9 cellular contexts compared by ENCODE assay signal in genomic region chr6:84150680-84151079, GRCh38.
DNase-seq lines count a peak whose midpoint lies in the region; ATAC-seq and TF ChIP-seq lines count a peak whose summit lies in the region.
"Had no signal": no experiment of that assay in that cellular context is flagged by ENCODE, and none has a peak within 500 bp of the region (broad histone marks: within the 10 kb centered on the region; RNA-seq: fewer than 3 reads in every experiment).

No MANE protein-coding gene starts in this region.

- no peak overlapping the region for H3K27ac ChIP-seq in heart left ventricle

- in situ Hi-C loops in astrocyte of the spinal cord (cut with HindIII; ENCODE audit: low sequenced_read_pairs): no loop called here
- in situ Hi-C loops in KBM-7 (cut with MboI; ENCODE audit: low pct_unique_long_range_greater_than_20kb, low sequenced_read_pairs): no loop called here

- H3K4me3 Mint-ChIP-seq in stimulated activated effector memory CD8-positive, alpha-beta T cell treated with anti-CD3 and anti-CD28 coated beads, Interleukin-12 subunit alpha, Interleukin-12 subunit beta, amount 100 ng/mL, for 72 hours: no peak overlapping the region
- no peak overlapping the region for H3K4me3 Mint-ChIP-seq in activated CD4-positive, alpha-beta T cell treated with anti-CD3 and anti-CD28 coated beads, Interleukin-2, amount 10 ng/mL, durations not matched to agents 24 days and 14 days

- peak; percentile 68 for ATAC-seq in HG03159 (IDR thresholded peaks at IDR 0.05; ENCODE audit: unreplicated experiment)
- ATAC-seq in stimulated activated effector memory CD8-positive, alpha-beta T cell treated with anti-CD3 and anti-CD28 coated beads, Interleukin-12 subunit alpha, Interleukin-12 subunit beta, amount 100 ng/mL, for 72 hours: peak; percentile 96
- ATAC-seq in heart left ventricle: no peak

- peak; percentile 12 for DNase-seq in activated CD4-positive, alpha-beta T cell treated with anti-CD3 and anti-CD28 coated beads for 48 hours
- no peak for DNase-seq in activated CD4-positive, alpha-beta T cell treated with anti-CD3 and anti-CD28 coated beads, Interleukin-2, amount 50 U/mL, for 1 hour
- DNase-seq in astrocyte of the spinal cord (ENCODE audit: low read depth, low spot score) (peak; percentile 76), heart left ventricle (no peak), KBM-7 (no peak)
- no peak for DNase-seq in stimulated activated effector memory CD8-positive, alpha-beta T cell treated with anti-CD3 and anti-CD28 coated beads, Interleukin-12 subunit alpha, Interleukin-12 subunit beta, amount 100 ng/mL, for 72 hours (ENCODE audit: low spot score in 2 of 2)
- no peak for DNase-seq in activated CD4-positive, alpha-beta T cell treated with anti-CD3 and anti-CD28 coated beads, Interleukin-2, amount 10 ng/mL, durations not matched to agents 24 days and 14 days
- DNase-seq: naive B cell had no signal

- no peak for TF ChIP-seq POLR2A in heart left ventricle (IDR thresholded peaks at IDR 0.05)

- TF ChIP-seq CTCF in astrocyte of the spinal cord (IDR thresholded peaks at IDR 0.05; ENCODE audit: low read depth, low read length): no peak
- no peak for TF ChIP-seq CTCF in heart left ventricle (IDR thresholded peaks at IDR 0.05)

- intact Hi-C loops in activated CD4-positive, alpha-beta T cell treated with anti-CD3 and anti-CD28 coated beads, Interleukin-2, amount 10 ng/mL, durations not matched to agents 24 days and 14 days (cut with micrococcal nuclease): no loop called here
- intact Hi-C loops in heart left ventricle (cut with DNase I): no loop called here

- H3K9me3 ChIP-seq in heart left ventricle: no peaks in the 10 kb centered on the region

- H3K4me1 Mint-ChIP-seq in stimulated activated effector memory CD8-positive, alpha-beta T cell treated with anti-CD3 and anti-CD28 coated beads, Interleukin-12 subunit alpha, Interleukin-12 subunit beta, amount 100 ng/mL, for 72 hours: no peaks in the 10 kb centered on the region
- no peaks in the 10 kb centered on the region for H3K4me1 Mint-ChIP-seq in activated CD4-positive, alpha-beta T cell treated with anti-CD3 and anti-CD28 coated beads, Interleukin-2, amount 10 ng/mL, durations not matched to agents 24 days and 14 days

- peaks cover 0 to 60% (median 32%) of the 10 kb centered on the region in 9 donors for H3K36me3 ChIP-seq in heart left ventricle

- H3K27ac Mint-ChIP-seq in stimulated activated effector memory CD8-positive, alpha-beta T cell treated with anti-CD3 and anti-CD28 coated beads, Interleukin-12 subunit alpha, Interleukin-12 subunit beta, amount 100 ng/mL, for 72 hours: no peak overlapping the region
- no peak overlapping the region for H3K27ac Mint-ChIP-seq in activated CD4-positive, alpha-beta T cell treated with anti-CD3 and anti-CD28 coated beads, Interleukin-2, amount 10 ng/mL, durations not matched to agents 24 days and 14 days

- peaks cover 21% of the 10 kb centered on the region for H3K36me3 Mint-ChIP-seq in stimulated activated effector memory CD8-positive, alpha-beta T cell treated with anti-CD3 and anti-CD28 coated beads, Interleukin-12 subunit alpha, Interleukin-12 subunit beta, amount 100 ng/mL, for 72 hours
- peaks cover 15% of the 10 kb centered on the region for H3K36me3 Mint-ChIP-seq in activated CD4-positive, alpha-beta T cell treated with anti-CD3 and anti-CD28 coated beads, Interleukin-2, amount 10 ng/mL, durations not matched to agents 24 days and 14 days (ENCODE audit: low read depth)

- H3K27me3 ChIP-seq in heart left ventricle: no peaks in the 10 kb centered on the region

- no peaks in the 10 kb centered on the region for H3K4me1 ChIP-seq in heart left ventricle

- no peaks in the 10 kb centered on the region for H3K9me3 Mint-ChIP-seq in stimulated activated effector memory CD8-positive, alpha-beta T cell treated with anti-CD3 and anti-CD28 coated beads, Interleukin-12 subunit alpha, Interleukin-12 subunit beta, amount 100 ng/mL, for 72 hours
- no peaks in the 10 kb centered on the region for H3K9me3 Mint-ChIP-seq in activated CD4-positive, alpha-beta T cell treated with anti-CD3 and anti-CD28 coated beads, Interleukin-2, amount 10 ng/mL, durations not matched to agents 24 days and 14 days
- H3K9me3 Mint-ChIP-seq: naive B cell had no signal

- H3K27me3 Mint-ChIP-seq in activated CD4-positive, alpha-beta T cell treated with anti-CD3 and anti-CD28 coated beads, Interleukin-2, amount 10 ng/mL, durations not matched to agents 24 days and 14 days: no peaks in the 10 kb centered on the region
- H3K27me3 Mint-ChIP-seq: naive B cell had no signal

- WGBS in heart left ventricle, 4 donors: 88 to 99% (median 92%) methylated on average over 1 of the region's 1 CpG

- H3K4me3 ChIP-seq in astrocyte of the spinal cord (ENCODE audit: low read depth, low read length): no peak overlapping the region
- no peak overlapping the region for H3K4me3 ChIP-seq in heart left ventricle

Comparison
In these comparisons a context has a peak if more than half of its experiments do, and no peak if none do; other contexts are left out.
1. DNase-seq: peak in activated CD4-positive, alpha-beta T cell treated with anti-CD3 and anti-CD28 coated beads for 48 hours (single experiment) and astrocyte of the spinal cord (single experiment); none in activated CD4-positive, alpha-beta T cell treated with anti-CD3 and anti-CD28 coated beads, Interleukin-2, amount 50 U/mL, for 1 hour (single experiment), stimulated activated effector memory CD8-positive, alpha-beta T cell treated with anti-CD3 and anti-CD28 coated beads, Interleukin-12 subunit alpha, Interleukin-12 subunit beta, amount 100 ng/mL, for 72 hours (0 of 2), activated CD4-positive, alpha-beta T cell treated with anti-CD3 and anti-CD28 coated beads, Interleukin-2, amount 10 ng/mL, durations not matched to agents 24 days and 14 days (single experiment), heart left ventricle (0 of 5) and KBM-7 (single experiment).
2. ATAC-seq: peak in HG03159 (single experiment) and stimulated activated effector memory CD8-positive, alpha-beta T cell treated with anti-CD3 and anti-CD28 coated beads, Interleukin-12 subunit alpha, Interleukin-12 subunit beta, amount 100 ng/mL, for 72 hours (single experiment); none in heart left ventricle (0 of 4).